Comparison of ENCODE assay signal across 1 cellular context in genomic region chr6:39344821-39345280, GRCh38.
TF ChIP-seq lines count a peak whose summit lies in the region.

No MANE protein-coding gene starts in this region.

TF ChIP-seq in K562, 482 proteins besides CTCF, POLR2A, EP300 and RAD21:
- TF ChIP-seq ZNF143 (CRISPR knock-in tag; IDR thresholded peaks at IDR 0.05) (peak; percentile 60), HCFC1 (IDR thresholded peaks at IDR 0.05; ENCODE audit: low read depth, low read length) (peak; percentile 62), JUN (IDR thresholded peaks at IDR 0.05; ENCODE audit: borderline replicate concordance, low read depth, low read length) (no peak), JUN (CRISPR knock-in tag; IDR thresholded peaks at IDR 0.05; ENCODE audit: borderline replicate concordance) (no peak)
